32 cellular contexts compared by ENCODE assay signal in genomic region chr4:143882892-143883291, GRCh38. TPM values are rescaled to one million over a fixed set of nuclear protein-coding genes. Genes with fewer than 3 reads are reported as not detected.
"Had no signal": no experiment of that assay in that cellular context is flagged by ENCODE, and none has a peak within 500 bp of the region (broad histone marks: within the 10 kb centered on the region; RNA-seq: fewer than 3 reads in every experiment).

No MANE protein-coding gene starts in this region.

- H3K4me2 ChIP-seq: neural progenitor cell, smooth muscle cell had no signal

- H3K4me3 ChIP-seq: colonic mucosa, esophagus squamous epithelium, gastrocnemius medialis, mucosa of descending colon, neural progenitor cell, right atrium auricular region, smooth muscle cell, suprapubic skin, transverse colon, upper lobe of right lung, uterus had no signal

- H3K79me2 ChIP-seq: parathyroid adenoma had no signal

- H3K4me1 Mint-ChIP-seq: mesothelial cell of epicardium; naive thymus-derived CD4-positive, alpha-beta T cell; nephron; neural progenitor cell; stimulated activated naive CD8-positive, alpha-beta T cell treated with anti-CD3 and anti-CD28 coated beads, Interleukin-15, amount 100 ng/mL, for 72 hours had no signal

- H3K4me3 Mint-ChIP-seq: mesothelial cell of epicardium; naive thymus-derived CD4-positive, alpha-beta T cell; nephron; neural progenitor cell; stimulated activated naive CD8-positive, alpha-beta T cell treated with anti-CD3 and anti-CD28 coated beads, Interleukin-15, amount 100 ng/mL, for 72 hours had no signal

- H3K36me3 Mint-ChIP-seq: mesothelial cell of epicardium, neural progenitor cell had no signal

- H3K9ac ChIP-seq: neural progenitor cell, parathyroid adenoma had no signal

- H3K36me3 ChIP-seq: colonic mucosa, esophagus squamous epithelium, gastrocnemius medialis, neural progenitor cell, right atrium auricular region, suprapubic skin, transverse colon, upper lobe of right lung, uterus had no signal

- DNase-seq: colonic mucosa; dermis blood vessel endothelial cell; effector memory CD4-positive, alpha-beta T cell; erythroblast; esophagus squamous epithelium; gastrocnemius medialis; head of caudate nucleus; mesenchymal stem cell; mucosa of descending colon; naive thymus-derived CD4-positive, alpha-beta T cell; stimulated activated CD4-positive, alpha-beta T cell treated with anti-CD3 and anti-CD28 coated beads, Interleukin-12 subunit alpha, Interleukin-12 subunit beta, amount 100 ng/mL, for 4 hours; stimulated activated CD4-positive, alpha-beta T cell treated with anti-CD3 and anti-CD28 coated beads, Interleukin-1b, Interleukin-23, amount 100 ng/mL, for 48 hours; stimulated activated CD4-positive, alpha-beta T cell treated with anti-CD3 and anti-CD28 coated beads, Interleukin-4, amount 100 ng/mL, for 1 hour; stimulated activated CD8-positive, alpha-beta memory T cell treated with anti-CD3 and anti-CD28 coated beads, Interleukin-4, amount 100 ng/mL, for 48 hours; stimulated activated naive CD4-positive, alpha-beta T cell; stimulated activated naive CD8-positive, alpha-beta T cell treated with anti-CD3 and anti-CD28 coated beads, Interleukin-15, amount 100 ng/mL, for 72 hours; transverse colon; upper lobe of right lung; uterus had no signal

- H3K27me3 Mint-ChIP-seq: naive thymus-derived CD4-positive, alpha-beta T cell; progenitor cell of endocrine pancreas; stimulated activated naive CD8-positive, alpha-beta T cell treated with anti-CD3 and anti-CD28 coated beads, Interleukin-15, amount 100 ng/mL, for 72 hours had no signal

- H2AFZ ChIP-seq: neural progenitor cell, parathyroid adenoma had no signal

- H3K9me3 ChIP-seq: colonic mucosa, esophagus squamous epithelium, gastrocnemius medialis, mucosa of descending colon, right atrium auricular region, suprapubic skin, transverse colon, upper lobe of right lung, uterus had no signal

- H3K27me3 ChIP-seq: colonic mucosa, esophagus squamous epithelium, gastrocnemius medialis, neural progenitor cell, right atrium auricular region, suprapubic skin, transverse colon, upper lobe of right lung, uterus had no signal

- H3K9me3 Mint-ChIP-seq: mesothelial cell of epicardium; naive thymus-derived CD4-positive, alpha-beta T cell; nephron; neural progenitor cell; stimulated activated naive CD8-positive, alpha-beta T cell treated with anti-CD3 and anti-CD28 coated beads, Interleukin-15, amount 100 ng/mL, for 72 hours had no signal

- H3K27ac Mint-ChIP-seq: mesothelial cell of epicardium; naive thymus-derived CD4-positive, alpha-beta T cell; nephron; neural progenitor cell; progenitor cell of endocrine pancreas; stimulated activated naive CD8-positive, alpha-beta T cell treated with anti-CD3 and anti-CD28 coated beads, Interleukin-15, amount 100 ng/mL, for 72 hours had no signal

- ATAC-seq: gastrocnemius medialis; left lobe of liver; mucosa of descending colon; naive thymus-derived CD4-positive, alpha-beta T cell; sciatic nerve; stimulated activated naive CD8-positive, alpha-beta T cell treated with anti-CD3 and anti-CD28 coated beads, Interleukin-15, amount 100 ng/mL, for 72 hours; upper lobe of right lung had no signal

- H3K27ac ChIP-seq: colonic mucosa, esophagus squamous epithelium, gastrocnemius medialis, neural progenitor cell, parathyroid adenoma, right atrium auricular region, suprapubic skin, transverse colon, upper lobe of right lung, uterus had no signal

- H3K4me1 ChIP-seq: colonic mucosa, esophagus squamous epithelium, gastrocnemius medialis, neural progenitor cell, parathyroid adenoma, right atrium auricular region, suprapubic skin, transverse colon, upper lobe of right lung, uterus had no signal

RNA-seq across cellular contexts. Expression of gene GYPE, which starts 22.5 kb away (rescaled TPM):
- total RNA-seq: esophagus squamous epithelium, glomerular endothelial cell, left lobe of liver, lung microvascular endothelial cell, mesothelial cell of epicardium, progenitor cell of endocrine pancreas, smooth muscle cell, suprapubic skin, transverse colon had no signal
- polyA plus RNA-seq: keratinocyte, smooth muscle cell had no signal
